Comparison of ENCODE assay signal across 35 cellular contexts in genomic region chr4:99136329-99136728, GRCh38. TPM values are rescaled to one million over a fixed set of nuclear protein-coding genes. Genes with fewer than 3 reads are reported as not detected.
"Had no signal": no experiment of that assay in that cellular context is flagged by ENCODE, and none has a peak within 500 bp of the region (broad histone marks: within the 10 kb centered on the region; RNA-seq: fewer than 3 reads in every experiment).

No MANE protein-coding gene starts in this region.

- H3K4me1 ChIP-seq: body of pancreas, colonic mucosa, esophagus squamous epithelium, gastroesophageal sphincter, heart right ventricle had no signal

- H3K4me3 ChIP-seq: body of pancreas, colonic mucosa, esophagus squamous epithelium, gastroesophageal sphincter, heart right ventricle had no signal

- H3K27me3 ChIP-seq: body of pancreas, colonic mucosa, esophagus squamous epithelium, gastroesophageal sphincter, heart right ventricle had no signal

- H3K36me3 Mint-ChIP-seq: activated naive CD8-positive, alpha-beta T cell had no signal

- H3K36me3 ChIP-seq: colonic mucosa, esophagus squamous epithelium, heart right ventricle, WERI-Rb-1 had no signal

- H3K27me3 Mint-ChIP-seq: activated B cell treated with CpG ODN at 0.5 μM for 24 hours; activated T-helper 17 cell treated with anti-CD3 and anti-CD28 coated beads, Interleukin-2, amount 50 U/mL, for 72 hours had no signal

- ATAC-seq: activated CD4-positive, CD25-positive, alpha-beta regulatory T cell treated with anti-CD3 and anti-CD28 coated beads, Interleukin-2, amount 50 U/mL, for 24 hours; activated CD8-positive, alpha-beta T cell treated with anti-CD3 and anti-CD28 coated beads for 36 hours; activated T-cell treated with anti-CD3 and anti-CD28 coated beads, Interleukin-2, amount 50 U/mL, for 4 hours; activated T-helper 17 cell treated with anti-CD3 and anti-CD28 coated beads, Interleukin-2, amount 50 U/mL, for 72 hours; body of pancreas; gastroesophageal sphincter; heart right ventricle; T-helper 17 cell had no signal

- H3K27ac ChIP-seq: body of pancreas, colonic mucosa, epithelial cell of prostate, esophagus squamous epithelium, gastroesophageal sphincter, heart right ventricle, WERI-Rb-1 had no signal

- H3K4me3 Mint-ChIP-seq: activated B cell treated with CpG ODN at 0.5 μM for 24 hours; activated CD8-positive, alpha-beta T cell treated with anti-CD3 and anti-CD28 coated beads for 36 hours; activated naive CD8-positive, alpha-beta T cell; activated T-cell treated with anti-CD3 and anti-CD28 coated beads, Interleukin-2, amount 50 U/mL, for 4 hours; activated T-helper 17 cell treated with anti-CD3 and anti-CD28 coated beads, Interleukin-2, amount 50 U/mL, for 72 hours; T-helper 17 cell; T-helper 2 cell treated with Interferon-gamma antibody and Interleukin-4, amounts not matched to agents 5 μg/mL and 100 μg/mL, for 36 hours had no signal

- H3K9me3 Mint-ChIP-seq: activated B cell treated with CpG ODN at 0.5 μM for 24 hours; activated CD8-positive, alpha-beta T cell treated with anti-CD3 and anti-CD28 coated beads for 36 hours; activated T-cell treated with anti-CD3 and anti-CD28 coated beads, Interleukin-2, amount 50 U/mL, for 4 hours; activated T-helper 17 cell treated with anti-CD3 and anti-CD28 coated beads, Interleukin-2, amount 50 U/mL, for 72 hours; T-helper 2 cell treated with Interferon-gamma antibody and Interleukin-4, amounts not matched to agents 5 μg/mL and 100 μg/mL, for 36 hours had no signal

- H3K9me3 ChIP-seq: body of pancreas, colonic mucosa, esophagus squamous epithelium, gastroesophageal sphincter, heart right ventricle had no signal

- H3K4me1 Mint-ChIP-seq: activated B cell treated with CpG ODN at 0.5 μM for 24 hours; activated T-helper 17 cell treated with anti-CD3 and anti-CD28 coated beads, Interleukin-2, amount 50 U/mL, for 72 hours; T-helper 17 cell had no signal

- DNase-seq: activated B cell treated with CpG ODN at 0.5 μM for 24 hours; activated CD4-positive, alpha-beta T cell treated with anti-CD3 and anti-CD28 coated beads for 48 hours; activated CD4-positive, alpha-beta T cell treated with anti-CD3 and anti-CD28 coated beads, Interleukin-2, amount 50 U/mL, for 1 hour; activated CD4-positive, alpha-beta T cell treated with anti-CD3 and anti-CD28 coated beads, Interleukin-2, amount 50 U/mL, for 48 hours; activated CD8-positive, alpha-beta memory T cell treated with anti-CD3 and anti-CD28 coated beads for 24 hours; activated CD8-positive, alpha-beta T cell treated with anti-CD3 and anti-CD28 coated beads for 36 hours; activated effector memory CD4-positive, alpha-beta T cell treated with Interleukin-2 at 50 U/mL for 16 hours; activated gamma-delta T cell treated with Interleukin-2 at 50 U/mL for 16 hours; activated naive CD4-positive, alpha-beta T cell treated with anti-CD3 and anti-CD28 coated beads, Interleukin-2, amount 50 U/mL, for 16 hours; activated naive CD4-positive, alpha-beta T cell treated with Interleukin-2 at 50 U/mL for 16 hours; activated T-cell treated with anti-CD3 and anti-CD28 coated beads, Interleukin-2, amount 50 U/mL, for 4 hours; amygdala; aorta; body of pancreas; central memory CD4-positive, alpha-beta T cell; cerebellar nuclear complex; colonic mucosa; effector CD8-positive, alpha-beta T cell; esophagus squamous epithelium; foreskin melanocyte; heart right ventricle; T-helper 17 cell; T1000; WERI-Rb-1 had no signal

- H3K27ac Mint-ChIP-seq: activated B cell treated with CpG ODN at 0.5 μM for 24 hours; activated CD8-positive, alpha-beta T cell treated with anti-CD3 and anti-CD28 coated beads for 36 hours; activated naive CD8-positive, alpha-beta T cell; activated T-helper 17 cell treated with anti-CD3 and anti-CD28 coated beads, Interleukin-2, amount 50 U/mL, for 72 hours; T-helper 17 cell; T-helper 2 cell treated with Interferon-gamma antibody and Interleukin-4, amounts not matched to agents 5 μg/mL and 100 μg/mL, for 36 hours had no signal

RNA-seq across cellular contexts. Expression of gene ADH4, which starts 7.8 kb away (rescaled TPM):
- total RNA-seq: activated B cell treated with CpG ODN at 0.5 μM for 24 hours; activated CD8-positive, alpha-beta T cell treated with anti-CD3 and anti-CD28 coated beads for 36 hours; activated T-helper 17 cell treated with anti-CD3 and anti-CD28 coated beads, Interleukin-2, amount 50 U/mL, for 72 hours; body of pancreas; dermis microvascular lymphatic vessel endothelial cell; endothelial cell of umbilical vein; fibroblast of lung; fibroblast of villous mesenchyme; glomerular endothelial cell; heart right ventricle; T-helper 17 cell had no signal
- polyA plus RNA-seq: endothelial cell of umbilical vein had no signal
